ENCODE assay signal across 8 cellular contexts in genomic region chr20:52972965-52973819, GRCh38.
DNase-seq lines count a peak whose midpoint lies in the region; ATAC-seq lines count a peak whose summit lies in the region.

No MANE protein-coding gene starts in this region.

- peaks cover 32% of the 10 kb centered on the region for H3K4me1 ChIP-seq in adipocyte (ENCODE audit: control insufficient read depth, insufficient read depth, low read length)

- DNase-seq in AG08395 (ENCODE audit: low spot score) (peak; percentile 26), NCI-H2196 treated with DMSO at 0.1 percent for 48 hours (lab: John Stamatoyannopoulos, UW; ENCODE audit: unreplicated experiment) (peak; percentile 19), adipocyte (ENCODE audit: low read depth) (no peak), islet precursor cell (peak; percentile 63), middle frontal gyrus (ENCODE audit: extremely low spot score, low spot score) (no peak)
- peak; percentile 29 for DNase-seq in stimulated activated CD4-positive, alpha-beta T cell treated with anti-CD3 and anti-CD28 coated beads, Interleukin-2, amount 100 ng/mL, for 4 hours (ENCODE audit: low read depth)

- peak overlapping the region; percentile 95 for H3K4me3 ChIP-seq in adipocyte (ENCODE audit: low read length)

- H3K27me3 ChIP-seq in adipocyte (replicated peaks; ENCODE audit: control insufficient read depth, insufficient read depth, low read length): no peaks in the 10 kb centered on the region

- no peaks in the 10 kb centered on the region for H3K36me3 ChIP-seq in adipocyte (ENCODE audit: control insufficient read depth, insufficient read depth, low read length, severe bottlenecking)

- ATAC-seq in GM18519 (IDR thresholded peaks at IDR 0.05; ENCODE audit: low FRiP score, unreplicated experiment): no peak
- no peak for ATAC-seq in HG03439 (IDR thresholded peaks at IDR 0.05; ENCODE audit: unreplicated experiment)

- H3K9me3 ChIP-seq in adipocyte (ENCODE audit: control insufficient read depth, low read length): no peaks in the 10 kb centered on the region

- peak overlapping the region; percentile 94 for H3K9ac ChIP-seq in adipocyte (ENCODE audit: low read length)

Comparison
In these comparisons a context has a peak if more than half of its experiments do, and no peak if none do; other contexts are left out.
1. DNase-seq: peak in AG08395 (single experiment), NCI-H2196 treated with DMSO at 0.1 percent for 48 hours (single experiment), islet precursor cell (single experiment) and stimulated activated CD4-positive, alpha-beta T cell treated with anti-CD3 and anti-CD28 coated beads, Interleukin-2, amount 100 ng/mL, for 4 hours (single experiment); none in adipocyte (single experiment) and middle frontal gyrus (single experiment).